Comparison of ENCODE assay signal across 16 cellular contexts in the genomic region with DNA sequence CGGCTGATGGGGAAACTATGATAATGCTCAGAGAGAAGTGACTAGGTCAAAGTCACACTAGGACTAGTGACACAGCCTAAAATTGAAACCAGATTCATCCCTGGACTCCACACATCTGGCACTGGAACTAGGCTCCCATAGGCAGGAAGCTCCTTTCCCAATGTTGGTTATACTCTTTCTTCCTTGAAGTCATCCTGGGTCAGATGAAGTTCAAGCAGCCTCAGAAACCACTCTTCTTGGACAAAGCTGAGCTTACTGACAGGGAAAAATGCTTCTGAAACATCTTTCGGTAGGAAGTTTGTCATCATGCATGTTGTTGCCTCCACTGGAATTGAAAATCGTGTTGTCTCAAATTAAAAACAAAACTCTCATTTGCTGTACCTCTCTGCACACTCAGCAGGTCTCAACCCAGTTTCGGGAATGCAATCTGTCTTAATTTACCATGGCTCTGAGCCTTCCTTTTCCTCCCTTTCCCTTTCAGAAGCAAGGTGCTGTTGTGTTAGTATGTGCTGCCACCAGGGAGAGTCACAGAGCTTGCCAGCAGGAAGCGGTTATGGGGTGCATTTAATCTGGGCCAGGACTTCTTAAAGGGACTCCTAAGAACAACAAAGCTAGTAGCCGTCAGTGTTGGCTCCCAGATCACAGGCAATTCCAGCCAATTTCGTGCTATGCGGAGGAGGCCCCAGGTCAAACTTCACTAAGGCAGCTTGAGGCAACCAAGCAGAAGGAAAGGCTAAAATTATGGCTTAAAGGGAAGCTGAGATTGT.
A peak's percentile ranks its signal among the peaks of the same experiment; 100 is the strongest.
DNase-seq lines count a peak whose midpoint lies in the region; ATAC-seq and TF ChIP-seq lines count a peak whose summit lies in the region.
"Had no signal": no experiment of that assay in that cellular context is flagged by ENCODE, and none has a peak within 500 bp of the region (broad histone marks: within the 10 kb centered on the region; RNA-seq: fewer than 3 reads in every experiment).

No MANE protein-coding gene starts in this region.

- no peak overlapping the region for H3K27ac ChIP-seq in GM23338 (ENCODE audit: low read depth)

- H3K27ac Mint-ChIP-seq in GM23338 (no peak overlapping the region), WTC11 (no peak overlapping the region)
- no peak overlapping the region for H3K27ac Mint-ChIP-seq in effector memory CD8-positive, alpha-beta T cell
- H3K27ac Mint-ChIP-seq: CD8-positive, alpha-beta T cell; naive thymus-derived CD8-positive, alpha-beta T cell had no signal

- no peak overlapping the region for H2AFZ ChIP-seq in GM23338

- H3K36me3 ChIP-seq in GM23338 (ENCODE audit: insufficient read depth): no peaks in the 10 kb centered on the region

- ATAC-seq in GM23338 (peak; percentile 55), WTC11 (peak; percentile 51), HG02642 (IDR thresholded peaks at IDR 0.05; ENCODE audit: poor library complexity, unreplicated experiment) (no peak)
- no peak for ATAC-seq in effector memory CD8-positive, alpha-beta T cell (replicated peaks)
- ATAC-seq: CD8-positive, alpha-beta T cell; left colon; naive thymus-derived CD8-positive, alpha-beta T cell had no signal

- H3K79me2 ChIP-seq in GM23338 (replicated peaks; ENCODE audit: insufficient read depth): no peaks in the 10 kb centered on the region

- DNase-seq in GM23338 (ENCODE audit: low spot score): peak; percentile 45
- DNase-seq in WTC11 (ENCODE audit: low spot score): no peak
- DNase-seq in fibroblast of villous mesenchyme (ENCODE audit: low read depth): peak; percentile 19
- DNase-seq in retinal pigment epithelial cell (ENCODE audit: low read depth): no peak
- no peak for DNase-seq in activated gamma-delta T cell (lab: John Stamatoyannopoulos, UW)
- no peak for DNase-seq in DMS79 (lab: John Stamatoyannopoulos, UW)
- no peak for DNase-seq in effector memory CD8-positive, alpha-beta T cell
- DNase-seq: activated CD4-positive, CD25-positive, alpha-beta regulatory T cell; activated CD8-positive, alpha-beta memory T cell treated with anti-CD3 and anti-CD28 coated beads, Interleukin-2, amount 50 U/mL, for 48 hours; CD8-positive, alpha-beta T cell; left colon; naive thymus-derived CD8-positive, alpha-beta T cell; NCI-H2081; SW 1271 had no signal

- H3K4me3 ChIP-seq in GM23338 (no peak overlapping the region), fibroblast of villous mesenchyme (ENCODE audit: low read depth, low read length) (no peak overlapping the region), retinal pigment epithelial cell (ENCODE audit: low read length) (no peak overlapping the region)
- H3K4me3 ChIP-seq: smooth muscle cell had no signal

- no peaks in the 10 kb centered on the region for H3K27me3 ChIP-seq in GM23338 (ENCODE audit: insufficient read depth)

- H3K4me2 ChIP-seq in GM23338: no peak overlapping the region
- H3K4me2 ChIP-seq: smooth muscle cell had no signal

- H4K20me1 ChIP-seq in GM23338 (replicated peaks; ENCODE audit: insufficient read depth): no peaks in the 10 kb centered on the region

- CTCF ChIA-PET in WTC11 (lab: Charles Lee): interaction anchor here (0.5 to 2.5 kb wide), 8 partner anchors 16 to 411 kb away, joined by 3 to 16 read pairs (median 4); no protein-coding TSS in a partner anchor

- TF ChIP-seq CTCF in GM23338 (conservative IDR thresholded peaks at IDR 0.05; ENCODE audit: low read depth in 2 of 2) (peak; percentile 16 to 57; a peak in 2 of 4 replicates), WTC11 (IDR thresholded peaks at IDR 0.05) (no peak), fibroblast of villous mesenchyme (IDR thresholded peaks at IDR 0.05; ENCODE audit: insufficient read depth, low read depth, low read length) (peak; percentile 12), retinal pigment epithelial cell (conservative IDR thresholded peaks at IDR 0.05; ENCODE audit: low read depth, low read length) (peak; percentile 27)

- peaks cover 5% of the 10 kb centered on the region for H3K27me3 Mint-ChIP-seq in GM23338 (ENCODE audit: insufficient read depth, low read depth, poor library complexity)
- no peaks in the 10 kb centered on the region for H3K27me3 Mint-ChIP-seq in WTC11 (ENCODE audit: low read depth)
- peaks cover 7 to 29% of the 10 kb centered on the region in 2 donors for H3K27me3 Mint-ChIP-seq in effector memory CD8-positive, alpha-beta T cell

- peaks cover 17% of the 10 kb centered on the region for H3K4me1 Mint-ChIP-seq in GM23338
- H3K4me1 Mint-ChIP-seq in WTC11: peaks cover 15% of the 10 kb centered on the region
- H3K4me1 Mint-ChIP-seq in effector memory CD8-positive, alpha-beta T cell (ENCODE audit: low read depth in 2 of 2): peaks cover 0 to 1% of the 10 kb centered on the region in 2 donors

- no peaks in the 10 kb centered on the region for H3K9me2 ChIP-seq in GM23338 (ENCODE audit: insufficient read depth)

- H3K36me3 Mint-ChIP-seq in GM23338 (ENCODE audit: low read depth) (no peaks in the 10 kb centered on the region; the same call in 2 of the 3 replicates), WTC11 (no peaks in the 10 kb centered on the region)
- H3K36me3 Mint-ChIP-seq in effector memory CD8-positive, alpha-beta T cell (ENCODE audit: insufficient read depth): peaks cover 2% of the 10 kb centered on the region
- H3K36me3 Mint-ChIP-seq: CD8-positive, alpha-beta T cell; naive thymus-derived CD8-positive, alpha-beta T cell had no signal

- H3K4me3 Mint-ChIP-seq in GM23338: no peak overlapping the region
- no peak overlapping the region for H3K4me3 Mint-ChIP-seq in WTC11
- no peak overlapping the region for H3K4me3 Mint-ChIP-seq in effector memory CD8-positive, alpha-beta T cell
- H3K4me3 Mint-ChIP-seq: CD8-positive, alpha-beta T cell; naive thymus-derived CD8-positive, alpha-beta T cell had no signal

- 0 out of 2 replicates have a peak, but pooled peaks cover 9% of the 10 kb centered on the region for H3K4me1 ChIP-seq in GM23338 (ENCODE audit: insufficient read depth)

- H3K9me3 Mint-ChIP-seq in GM23338 (no peaks in the 10 kb centered on the region), WTC11 (no peaks in the 10 kb centered on the region)
- peaks cover 2 to 10% of the 10 kb centered on the region in 2 donors for H3K9me3 Mint-ChIP-seq in effector memory CD8-positive, alpha-beta T cell
- H3K9me3 Mint-ChIP-seq: CD8-positive, alpha-beta T cell; naive thymus-derived CD8-positive, alpha-beta T cell had no signal

- POLR2A ChIA-PET in WTC11 (lab: Charles Lee): no interaction called here

- no peaks in the 10 kb centered on the region for H3F3A ChIP-seq in GM23338 (replicated peaks; ENCODE audit: low read depth)

TF ChIP-seq in GM23338, 12 proteins besides CTCF, POLR2A, EP300 and RAD21 (continues in another document):
- no peak for TF ChIP-seq ZNF114 (CRISPR knock-in tag; IDR thresholded peaks at IDR 0.05)
- TF ChIP-seq POLR2AphosphoS5 (IDR thresholded peaks at IDR 0.05; ENCODE audit: low read depth): no peak
- TF ChIP-seq JUNB (IDR thresholded peaks at IDR 0.05; ENCODE audit: unreplicated experiment): no peak
- TF ChIP-seq STAT1 (IDR thresholded peaks at IDR 0.05; ENCODE audit: unreplicated experiment): no peak
- TF ChIP-seq ZNF331 (CRISPR knock-in tag; IDR thresholded peaks at IDR 0.05; ENCODE audit: low read depth): no peak
- TF ChIP-seq EZH2 (IDR thresholded peaks at IDR 0.05; ENCODE audit: low read depth, unreplicated experiment): no peak

TF ChIP-seq in WTC11, 78 proteins besides CTCF, POLR2A, EP300 and RAD21:
- TF ChIP-seq KAT7 (CRISPR knock-in tag; IDR thresholded peaks at IDR 0.05; ENCODE audit: borderline replicate concordance) (no peak), SMAD4 (CRISPR knock-in tag; IDR thresholded peaks at IDR 0.05) (no peak), TEAD4 (CRISPR knock-in tag; IDR thresholded peaks at IDR 0.05) (no peak)
- TF ChIP-seq, protein P1, sequence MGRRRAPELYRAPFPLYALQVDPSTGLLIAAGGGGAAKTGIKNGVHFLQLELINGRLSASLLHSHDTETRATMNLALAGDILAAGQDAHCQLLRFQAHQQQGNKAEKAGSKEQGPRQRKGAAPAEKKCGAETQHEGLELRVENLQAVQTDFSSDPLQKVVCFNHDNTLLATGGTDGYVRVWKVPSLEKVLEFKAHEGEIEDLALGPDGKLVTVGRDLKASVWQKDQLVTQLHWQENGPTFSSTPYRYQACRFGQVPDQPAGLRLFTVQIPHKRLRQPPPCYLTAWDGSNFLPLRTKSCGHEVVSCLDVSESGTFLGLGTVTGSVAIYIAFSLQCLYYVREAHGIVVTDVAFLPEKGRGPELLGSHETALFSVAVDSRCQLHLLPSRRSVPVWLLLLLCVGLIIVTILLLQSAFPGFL (CRISPR knock-in tag; IDR thresholded peaks at IDR 0.05; ENCODE audit: borderline replicate concordance): no peak

Comparison
In these comparisons a context has a peak if more than half of its experiments do, and no peak if none do; other contexts are left out.
1. ATAC-seq: peak in GM23338 (single experiment) and WTC11 (single experiment); none in HG02642 (single experiment) and effector memory CD8-positive, alpha-beta T cell (single experiment).
2. DNase-seq: peak in GM23338 (single experiment) and fibroblast of villous mesenchyme (single experiment); none in WTC11 (single experiment), retinal pigment epithelial cell (single experiment), activated gamma-delta T cell (single experiment), DMS79 (single experiment) and effector memory CD8-positive, alpha-beta T cell (0 of 3).